ENCODE assay signal across 1 cellular context in genomic region chr14:75196468-75196867, GRCh38.
TF ChIP-seq lines count a peak whose summit lies in the region.

No MANE protein-coding gene starts in this region.

TF ChIP-seq in HepG2, 621 proteins besides CTCF, POLR2A, EP300 and RAD21 (continued from another document):
- no peak for TF ChIP-seq BRCA1 (CRISPR knock-in tag; IDR thresholded peaks at IDR 0.05)
- TF ChIP-seq MEF2D (CRISPR knock-in tag; IDR thresholded peaks at IDR 0.05), result peak; percentile 59; the same call in 1 of the 2 replicates
- no peak for TF ChIP-seq ZBTB4 (CRISPR knock-in tag; IDR thresholded peaks at IDR 0.05; ENCODE audit: borderline replicate concordance)
- no peak for TF ChIP-seq RBFOX2 (IDR thresholded peaks at IDR 0.05; ENCODE audit: low read depth, low read length)
- TF ChIP-seq RNF219 (CRISPR knock-in tag; IDR thresholded peaks at IDR 0.05), result no peak
- peak; percentile 73 for TF ChIP-seq SOX13 (IDR thresholded peaks at IDR 0.05)
- peak in 1 of 2 experiments; percentile 96; a peak in 2 of 4 replicates for TF ChIP-seq SOX13 (CRISPR knock-in tag; conservative IDR thresholded peaks at IDR 0.05 in 1 of 2, IDR thresholded peaks at IDR 0.05 in 1 of 2)
- TF ChIP-seq LRRFIP1 (CRISPR knock-in tag; conservative IDR thresholded peaks at IDR 0.05), result 0 out of 2 replicates have a peak, but pooled peaks have one; percentile 58
- TF ChIP-seq ZFY (CRISPR knock-in tag; IDR thresholded peaks at IDR 0.05), result peak; percentile 60
- TF ChIP-seq NRL (CRISPR knock-in tag; IDR thresholded peaks at IDR 0.05; ENCODE audit: borderline replicate concordance), result no peak
- 0 out of 2 replicates have a peak, but pooled peaks have one; percentile 63 for TF ChIP-seq BATF2 (CRISPR knock-in tag; IDR thresholded peaks at IDR 0.05)
- no peak for TF ChIP-seq KLF12 (CRISPR knock-in tag; IDR thresholded peaks at IDR 0.05; ENCODE audit: borderline replicate concordance)
- TF ChIP-seq SNRNP70 (IDR thresholded peaks at IDR 0.05; ENCODE audit: low read depth, low read length), result no peak
- 0 out of 2 replicates have a peak, but pooled peaks have one; percentile 28 for TF ChIP-seq MTF2 (CRISPR knock-in tag; IDR thresholded peaks at IDR 0.05; ENCODE audit: borderline replicate concordance)
- TF ChIP-seq MEIS1 (CRISPR knock-in tag; IDR thresholded peaks at IDR 0.05; ENCODE audit: borderline replicate concordance), result no peak
- peak; percentile 85 for TF ChIP-seq MED1 (CRISPR knock-in tag; IDR thresholded peaks at IDR 0.05)
- peak; percentile 66 for TF ChIP-seq ZFX (CRISPR knock-in tag; IDR thresholded peaks at IDR 0.05; ENCODE audit: low read depth)
- TF ChIP-seq ARID4A (CRISPR knock-in tag; IDR thresholded peaks at IDR 0.05; ENCODE audit: borderline replicate concordance), result peak; percentile 73; the same call in 1 of the 2 replicates
